Comparison of ENCODE assay signal across 1 cellular context in genomic region chr1:183841950-183842816, GRCh38.
A peak's percentile ranks its signal among the peaks of the same experiment; 100 is the strongest.
TF ChIP-seq lines count a peak whose summit lies in the region.

No MANE protein-coding gene starts in this region.

TF ChIP-seq in HepG2, 621 proteins besides CTCF, POLR2A, EP300 and RAD21 (continued from another document and continues in another):
- TF ChIP-seq ZGPAT (CRISPR knock-in tag; IDR thresholded peaks at IDR 0.05) (0 out of 2 replicates have a peak, but pooled peaks have one; percentile 23), MED1 (CRISPR knock-in tag; IDR thresholded peaks at IDR 0.05) (peak; percentile 57), MAZ (IDR thresholded peaks at IDR 0.05; ENCODE audit: borderline replicate concordance, low read depth, low read length) (no peak), MAZ (CRISPR knock-in tag; IDR thresholded peaks at IDR 0.05; ENCODE audit: low read depth) (no peak), SMAD9 (CRISPR knock-in tag; IDR thresholded peaks at IDR 0.05) (no peak), NR2F6 (IDR thresholded peaks at IDR 0.05) (0 out of 2 replicates have a peak, but pooled peaks have one; percentile 29), NR2F6 (CRISPR knock-in tag; IDR thresholded peaks at IDR 0.05) (peak; percentile 51), ZSCAN29 (CRISPR knock-in tag; conservative IDR thresholded peaks at IDR 0.05) (peak; percentile 58; the same call in 1 of the 2 replicates), POGK (CRISPR knock-in tag; conservative IDR thresholded peaks at IDR 0.05) (no peak), REPIN1 (CRISPR knock-in tag; IDR thresholded peaks at IDR 0.05; ENCODE audit: borderline replicate concordance, low read depth) (no peak), ZNF598 (CRISPR knock-in tag; IDR thresholded peaks at IDR 0.05; ENCODE audit: borderline replicate concordance) (no peak), PPARG (CRISPR knock-in tag; conservative IDR thresholded peaks at IDR 0.05) (no peak), AHDC1 (CRISPR knock-in tag; IDR thresholded peaks at IDR 0.05; ENCODE audit: borderline replicate concordance) (peak; percentile 79; the same call in 1 of the 2 replicates), PRDM4 (CRISPR knock-in tag; IDR thresholded peaks at IDR 0.05; ENCODE audit: borderline replicate concordance) (no peak), ARID4A (CRISPR knock-in tag; IDR thresholded peaks at IDR 0.05; ENCODE audit: borderline replicate concordance) (no peak), ZNF570 (CRISPR knock-in tag; IDR thresholded peaks at IDR 0.05; ENCODE audit: borderline replicate concordance) (no peak), ZNF121 (CRISPR knock-in tag; IDR thresholded peaks at IDR 0.05) (no peak), JUNB (CRISPR knock-in tag; IDR thresholded peaks at IDR 0.05; ENCODE audit: borderline replicate concordance) (no peak), MED8 (CRISPR knock-in tag; IDR thresholded peaks at IDR 0.05; ENCODE audit: insufficient replicate concordance) (no peak), TFAP4 (IDR thresholded peaks at IDR 0.05; ENCODE audit: borderline replicate concordance, low read depth) (no peak), KDM4B (CRISPR knock-in tag; IDR thresholded peaks at IDR 0.05) (no peak), ZNF510 (CRISPR knock-in tag; IDR thresholded peaks at IDR 0.05; ENCODE audit: low read depth) (no peak), ZSCAN22 (CRISPR knock-in tag; IDR thresholded peaks at IDR 0.05) (no peak), ARNT (IDR thresholded peaks at IDR 0.05) (no peak), GLMP (CRISPR knock-in tag; IDR thresholded peaks at IDR 0.05; ENCODE audit: borderline replicate concordance) (no peak), ZNF800 (CRISPR knock-in tag; IDR thresholded peaks at IDR 0.05) (0 out of 2 replicates have a peak, but pooled peaks have one; percentile 40), ZNF503 (CRISPR knock-in tag; IDR thresholded peaks at IDR 0.05) (no peak), NR0B2 (CRISPR knock-in tag; IDR thresholded peaks at IDR 0.05) (no peak), ZNF367 (CRISPR knock-in tag; IDR thresholded peaks at IDR 0.05; ENCODE audit: borderline replicate concordance) (no peak), KAT7 (CRISPR knock-in tag; IDR thresholded peaks at IDR 0.05; ENCODE audit: borderline replicate concordance) (no peak)
